Comparison of ENCODE assay signal across 2 cellular contexts in the genomic region with DNA sequence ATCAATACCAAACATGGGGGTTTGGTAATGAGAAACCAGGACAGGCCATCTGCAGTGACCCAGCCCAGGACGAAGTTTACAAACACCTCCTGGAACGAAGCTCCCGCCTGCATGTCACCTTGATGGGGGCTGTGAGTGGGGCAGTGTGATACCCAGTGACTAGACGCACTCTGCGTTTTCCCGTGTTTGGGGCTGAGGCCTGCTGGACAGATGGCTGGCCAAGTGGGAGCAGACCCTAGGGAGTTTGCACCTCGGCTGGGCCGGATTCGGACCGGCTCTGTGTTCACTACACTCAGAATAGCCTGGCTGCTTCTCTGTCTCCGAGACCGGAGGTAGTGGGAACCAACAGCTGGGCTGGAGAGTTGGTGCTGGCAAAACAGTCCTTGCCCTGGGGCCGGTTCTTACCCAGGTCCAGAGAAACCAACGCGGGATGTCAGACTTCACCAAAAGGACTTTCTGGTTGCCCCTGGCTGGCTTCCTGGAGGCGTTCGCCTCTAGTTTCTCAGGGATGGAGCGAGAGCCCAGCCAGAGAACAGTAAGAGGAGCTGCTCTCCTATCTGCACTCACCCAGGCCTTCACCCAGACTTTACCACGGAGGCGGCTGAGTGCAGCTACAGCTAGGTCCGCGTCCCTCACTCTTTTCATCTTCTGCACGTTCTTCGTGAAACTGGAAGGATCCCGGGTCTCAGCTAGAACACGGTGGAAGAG.
TF ChIP-seq lines count a peak whose summit lies in the region.

No MANE protein-coding gene starts in this region.

TF ChIP-seq in A549, 52 proteins besides CTCF, POLR2A, EP300 and RAD21 (continued from another document):
- TF ChIP-seq HES2 (IDR thresholded peaks at IDR 0.05) (no peak), NPAS2 (CRISPR knock-in tag; IDR thresholded peaks at IDR 0.05; ENCODE audit: borderline replicate concordance) (no peak), GATA3 (IDR thresholded peaks at IDR 0.05; ENCODE audit: borderline replicate concordance) (no peak), EHMT2 (IDR thresholded peaks at IDR 0.05; ENCODE audit: low read depth) (no peak), RNF2 (IDR thresholded peaks at IDR 0.05; ENCODE audit: borderline replicate concordance, low read depth) (no peak), FOXS1 (CRISPR knock-in tag; IDR thresholded peaks at IDR 0.05) (no peak), TFCP2L1 (CRISPR knock-in tag; IDR thresholded peaks at IDR 0.05) (no peak), ZSCAN20 (CRISPR knock-in tag; IDR thresholded peaks at IDR 0.05) (no peak), NR3C1 (IDR thresholded peaks at IDR 0.05) (no peak), BHLHE40 (IDR thresholded peaks at IDR 0.05; ENCODE audit: low read depth, low read length) (no peak)
TF ChIP-seq in A549: peak in this region for 0.

TF ChIP-seq in HCT116, 20 proteins besides CTCF, POLR2A, EP300 and RAD21:
- TF ChIP-seq REST (IDR thresholded peaks at IDR 0.05; ENCODE audit: low read depth) (no peak), SRF (IDR thresholded peaks at IDR 0.05; ENCODE audit: low read depth) (no peak), POLR2AphosphoS5 (IDR thresholded peaks at IDR 0.05; ENCODE audit: low read depth, low read length) (no peak), EZH2 (IDR thresholded peaks at IDR 0.05) (no peak), ZNF274 (IDR thresholded peaks at IDR 0.05; ENCODE audit: low read depth, low read length) (no peak), TCF7L2 (IDR thresholded peaks at IDR 0.05; ENCODE audit: borderline replicate concordance, extremely low read depth, insufficient read depth, insufficient read length) (no peak), ZFX (IDR thresholded peaks at IDR 0.05) (no peak)
TF ChIP-seq in HCT116: peak in this region for 0.
